1 cellular context compared by ENCODE assay signal in genomic region chr11:64225608-64226506, GRCh38.
TF ChIP-seq lines count a peak whose summit lies in the region.

Gene NUDT22 (plus strand): TSS chr11:64226274. CDS start chr11:64226653, 379 bp downstream.
A gene with protein sequence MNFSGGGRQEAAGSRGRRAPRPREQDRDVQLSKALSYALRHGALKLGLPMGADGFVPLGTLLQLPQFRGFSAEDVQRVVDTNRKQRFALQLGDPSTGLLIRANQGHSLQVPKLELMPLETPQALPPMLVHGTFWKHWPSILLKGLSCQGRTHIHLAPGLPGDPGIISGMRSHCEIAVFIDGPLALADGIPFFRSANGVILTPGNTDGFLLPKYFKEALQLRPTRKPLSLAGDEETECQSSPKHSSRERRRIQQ (minus strand): TSS chr11:64226186. CDS start chr11:64225860, 326 bp downstream.

TF ChIP-seq in HepG2, 621 proteins besides CTCF, POLR2A, EP300 and RAD21 (continued from another document and continues in another):
- TF ChIP-seq ZNF563 (CRISPR knock-in tag; IDR thresholded peaks at IDR 0.05) (peak; percentile 56; the same call in 1 of the 2 replicates), MED8 (CRISPR knock-in tag; IDR thresholded peaks at IDR 0.05; ENCODE audit: insufficient replicate concordance) (peak; percentile 77), HNRNPH1 (optimal IDR thresholded peaks at IDR 0.05; ENCODE audit: low read depth, low read length) (no peak), FIP1L1 (IDR thresholded peaks at IDR 0.05; ENCODE audit: borderline replicate concordance, insufficient read depth, low read depth, low read length) (no peak), CENPBD1 (CRISPR knock-in tag; IDR thresholded peaks at IDR 0.05; ENCODE audit: borderline replicate concordance, low read depth) (no peak), MTF1 (CRISPR knock-in tag; IDR thresholded peaks at IDR 0.05) (no peak), ZNF143 (CRISPR knock-in tag; IDR thresholded peaks at IDR 0.05) (0 out of 2 replicates have a peak, but pooled peaks have one; percentile 26), U2AF1 (optimal IDR thresholded peaks at IDR 0.05; ENCODE audit: low read depth, low read length) (peak; percentile 38), ZIK1 (CRISPR knock-in tag; IDR thresholded peaks at IDR 0.05; ENCODE audit: borderline replicate concordance, low read depth) (peak; percentile 27; the same call in 1 of the 2 replicates), PAF1 (CRISPR knock-in tag; IDR thresholded peaks at IDR 0.05) (no peak), IRX3 (CRISPR knock-in tag; IDR thresholded peaks at IDR 0.05; ENCODE audit: borderline replicate concordance, low read depth) (no peak), ZFY (CRISPR knock-in tag; IDR thresholded peaks at IDR 0.05) (no peak; the same call in 1 of the 2 replicates), ZNF160 (CRISPR knock-in tag; IDR thresholded peaks at IDR 0.05) (no peak; the same call in 1 of the 2 replicates), KDM5A (IDR thresholded peaks at IDR 0.05; ENCODE audit: borderline replicate concordance, low read length) (peak; percentile 71), ZMAT3 (CRISPR knock-in tag; conservative IDR thresholded peaks at IDR 0.05) (peak; percentile 49), HNRNPL (IDR thresholded peaks at IDR 0.05; ENCODE audit: low read depth, low read length) (no peak), ZNF251 (CRISPR knock-in tag; IDR thresholded peaks at IDR 0.05) (no peak), DBP (CRISPR knock-in tag; IDR thresholded peaks at IDR 0.05; ENCODE audit: not compliant biosample characterization) (peak; percentile 21), ZNF570 (CRISPR knock-in tag; IDR thresholded peaks at IDR 0.05; ENCODE audit: borderline replicate concordance) (no peak), ZNF777 (CRISPR knock-in tag; IDR thresholded peaks at IDR 0.05) (peak; percentile 84), LBX2 (CRISPR knock-in tag; IDR thresholded peaks at IDR 0.05; ENCODE audit: borderline replicate concordance) (no peak), ZNF749 (CRISPR knock-in tag; IDR thresholded peaks at IDR 0.05; ENCODE audit: borderline replicate concordance) (no peak), SMYD3 (CRISPR knock-in tag; IDR thresholded peaks at IDR 0.05) (no peak), THYN1 (CRISPR knock-in tag; IDR thresholded peaks at IDR 0.05; ENCODE audit: borderline replicate concordance, low read depth) (no peak), EZH2 (conservative IDR thresholded peaks at IDR 0.05; ENCODE audit: low read depth, low read length) (no peak), ZMYM2 (CRISPR knock-in tag; IDR thresholded peaks at IDR 0.05) (no peak), ZNF431 (CRISPR knock-in tag; IDR thresholded peaks at IDR 0.05; ENCODE audit: borderline replicate concordance, low read depth) (no peak), ZNF704 (CRISPR knock-in tag; IDR thresholded peaks at IDR 0.05; ENCODE audit: borderline replicate concordance) (no peak), ZFAT (CRISPR knock-in tag; conservative IDR thresholded peaks at IDR 0.05) (no peak), SNAPC2 (CRISPR knock-in tag; IDR thresholded peaks at IDR 0.05) (peak; percentile 76; the same call in 1 of the 2 replicates), NFKB2 (CRISPR knock-in tag; IDR thresholded peaks at IDR 0.05; ENCODE audit: borderline replicate concordance) (peak; percentile 6; the same call in 1 of the 2 replicates), ZNF318 (CRISPR knock-in tag; IDR thresholded peaks at IDR 0.05) (no peak), KDM4B (CRISPR knock-in tag; IDR thresholded peaks at IDR 0.05) (peak; percentile 49), TRIM22 (IDR thresholded peaks at IDR 0.05) (no peak), U2AF2 (IDR thresholded peaks at IDR 0.05; ENCODE audit: low read depth, low read length) (no peak), ZNF678 (CRISPR knock-in tag; IDR thresholded peaks at IDR 0.05) (0 out of 2 replicates have a peak, but pooled peaks have one; percentile 30), ZNF383 (CRISPR knock-in tag; IDR thresholded peaks at IDR 0.05; ENCODE audit: borderline replicate concordance) (no peak), SAP130 (CRISPR knock-in tag; IDR thresholded peaks at IDR 0.05; ENCODE audit: low read depth) (peak; percentile 87)
- TF ChIP-seq, protein P1, sequence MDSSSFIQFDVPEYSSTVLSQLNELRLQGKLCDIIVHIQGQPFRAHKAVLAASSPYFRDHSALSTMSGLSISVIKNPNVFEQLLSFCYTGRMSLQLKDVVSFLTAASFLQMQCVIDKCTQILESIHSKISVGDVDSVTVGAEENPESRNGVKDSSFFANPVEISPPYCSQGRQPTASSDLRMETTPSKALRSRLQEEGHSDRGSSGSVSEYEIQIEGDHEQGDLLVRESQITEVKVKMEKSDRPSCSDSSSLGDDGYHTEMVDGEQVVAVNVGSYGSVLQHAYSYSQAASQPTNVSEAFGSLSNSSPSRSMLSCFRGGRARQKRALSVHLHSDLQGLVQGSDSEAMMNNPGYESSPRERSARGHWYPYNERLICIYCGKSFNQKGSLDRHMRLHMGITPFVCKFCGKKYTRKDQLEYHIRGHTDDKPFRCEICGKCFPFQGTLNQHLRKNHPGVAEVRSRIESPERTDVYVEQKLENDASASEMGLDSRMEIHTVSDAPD (CRISPR knock-in tag; IDR thresholded peaks at IDR 0.05) = no peak
- TF ChIP-seq, protein P2, sequence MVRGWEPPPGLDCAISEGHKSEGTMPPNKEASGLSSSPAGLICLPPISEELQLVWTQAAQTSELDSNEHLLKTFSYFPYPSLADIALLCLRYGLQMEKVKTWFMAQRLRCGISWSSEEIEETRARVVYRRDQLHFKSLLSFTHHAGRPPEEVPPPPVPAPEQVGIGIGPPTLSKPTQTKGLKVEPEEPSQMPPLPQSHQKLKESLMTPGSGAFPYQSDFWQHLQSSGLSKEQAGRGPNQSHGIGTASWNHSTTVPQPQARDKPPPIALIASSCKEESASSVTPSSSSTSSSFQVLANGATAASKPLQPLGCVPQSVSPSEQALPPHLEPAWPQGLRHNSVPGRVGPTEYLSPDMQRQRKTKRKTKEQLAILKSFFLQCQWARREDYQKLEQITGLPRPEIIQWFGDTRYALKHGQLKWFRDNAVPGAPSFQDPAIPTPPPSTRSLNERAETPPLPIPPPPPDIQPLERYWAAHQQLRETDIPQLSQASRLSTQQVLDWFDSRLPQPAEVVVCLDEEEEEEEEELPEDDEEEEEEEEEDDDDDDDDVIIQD (CRISPR knock-in tag; IDR thresholded peaks at IDR 0.05; ENCODE audit: low read depth) = no peak
- TF ChIP-seq, protein P3, sequence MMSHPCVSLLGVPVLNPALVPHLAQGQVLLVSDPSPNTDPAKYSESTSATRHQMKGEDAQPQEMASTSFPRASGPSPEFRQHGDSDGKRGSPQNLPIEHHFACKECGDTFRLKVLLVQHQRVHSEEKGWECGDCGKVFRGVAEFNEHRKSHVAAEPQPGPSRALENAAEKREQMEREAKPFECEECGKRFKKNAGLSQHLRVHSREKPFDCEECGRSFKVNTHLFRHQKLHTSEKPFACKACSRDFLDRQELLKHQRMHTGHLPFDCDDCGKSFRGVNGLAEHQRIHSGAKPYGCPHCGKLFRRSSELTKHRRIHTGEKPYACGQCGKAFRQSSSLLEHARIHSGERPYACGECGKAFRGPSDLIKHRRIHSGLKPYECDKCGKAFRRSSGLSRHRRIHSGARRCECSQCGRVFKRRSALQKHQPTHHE (CRISPR knock-in tag; IDR thresholded peaks at IDR 0.05; ENCODE audit: borderline replicate concordance) = no peak
- TF ChIP-seq, protein P4, sequence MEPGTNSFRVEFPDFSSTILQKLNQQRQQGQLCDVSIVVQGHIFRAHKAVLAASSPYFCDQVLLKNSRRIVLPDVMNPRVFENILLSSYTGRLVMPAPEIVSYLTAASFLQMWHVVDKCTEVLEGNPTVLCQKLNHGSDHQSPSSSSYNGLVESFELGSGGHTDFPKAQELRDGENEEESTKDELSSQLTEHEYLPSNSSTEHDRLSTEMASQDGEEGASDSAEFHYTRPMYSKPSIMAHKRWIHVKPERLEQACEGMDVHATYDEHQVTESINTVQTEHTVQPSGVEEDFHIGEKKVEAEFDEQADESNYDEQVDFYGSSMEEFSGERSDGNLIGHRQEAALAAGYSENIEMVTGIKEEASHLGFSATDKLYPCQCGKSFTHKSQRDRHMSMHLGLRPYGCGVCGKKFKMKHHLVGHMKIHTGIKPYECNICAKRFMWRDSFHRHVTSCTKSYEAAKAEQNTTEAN (CRISPR knock-in tag; conservative IDR thresholded peaks at IDR 0.05) = peak; percentile 64; the same call in 1 of the 2 replicates
